In the genomic region with DNA sequence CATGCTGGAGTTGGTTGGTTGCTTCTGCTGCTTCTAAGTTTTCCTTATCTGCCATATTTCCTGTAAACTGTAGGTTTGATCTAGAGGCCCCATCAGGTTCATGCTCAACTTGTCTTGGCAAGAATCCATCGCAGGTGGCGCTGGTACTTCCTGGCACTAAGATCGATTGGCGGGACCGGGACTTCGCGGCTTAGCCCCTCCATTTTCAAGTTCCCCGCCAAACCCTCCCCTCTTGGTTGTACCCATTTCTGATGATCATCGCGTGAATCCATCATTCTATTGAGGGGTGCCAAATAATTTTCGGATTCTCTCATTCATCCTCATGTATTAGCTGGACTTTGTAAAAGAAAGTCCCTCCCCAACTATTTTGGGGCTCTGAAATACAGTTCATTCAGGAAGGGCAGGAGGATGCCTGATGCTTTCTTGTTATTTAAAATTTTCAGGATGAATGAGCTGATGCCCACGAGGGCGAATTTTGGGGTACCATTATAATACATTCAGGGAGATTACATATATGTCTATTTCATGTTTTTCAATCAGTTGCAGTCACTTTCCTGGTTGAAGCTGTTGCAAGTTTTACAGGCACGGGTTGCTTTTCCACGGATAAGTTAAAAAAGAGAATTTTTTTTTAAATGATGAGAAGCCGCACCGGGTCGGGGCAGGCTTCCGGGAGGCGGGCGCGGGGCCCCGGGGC, we compare ENCODE assay signal across 1 cellular context.
TF ChIP-seq lines count a peak whose summit lies in the region.

No MANE protein-coding gene starts in this region.

TF ChIP-seq in A549, 52 proteins besides CTCF, POLR2A, EP300 and RAD21 (continued from another document):
- TF ChIP-seq, protein P1, sequence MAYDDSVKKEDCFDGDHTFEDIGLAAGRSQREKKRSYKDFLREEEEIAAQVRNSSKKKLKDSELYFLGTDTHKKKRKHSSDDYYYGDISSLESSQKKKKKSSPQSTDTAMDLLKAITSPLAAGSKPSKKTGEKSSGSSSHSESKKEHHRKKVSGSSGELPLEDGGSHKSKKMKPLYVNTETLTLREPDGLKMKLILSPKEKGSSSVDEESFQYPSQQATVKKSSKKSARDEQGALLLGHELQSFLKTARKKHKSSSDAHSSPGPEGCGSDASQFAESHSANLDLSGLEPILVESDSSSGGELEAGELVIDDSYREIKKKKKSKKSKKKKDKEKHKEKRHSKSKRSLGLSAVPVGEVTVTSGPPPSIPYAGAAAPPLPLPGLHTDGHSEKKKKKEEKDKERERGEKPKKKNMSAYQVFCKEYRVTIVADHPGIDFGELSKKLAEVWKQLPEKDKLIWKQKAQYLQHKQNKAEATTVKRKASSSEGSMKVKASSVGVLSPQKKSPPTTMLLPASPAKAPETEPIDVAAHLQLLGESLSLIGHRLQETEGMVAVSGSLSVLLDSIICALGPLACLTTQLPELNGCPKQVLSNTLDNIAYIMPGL (CRISPR knock-in tag; IDR thresholded peaks at IDR 0.05; ENCODE audit: borderline replicate concordance), result no peak
- TF ChIP-seq, protein P2, sequence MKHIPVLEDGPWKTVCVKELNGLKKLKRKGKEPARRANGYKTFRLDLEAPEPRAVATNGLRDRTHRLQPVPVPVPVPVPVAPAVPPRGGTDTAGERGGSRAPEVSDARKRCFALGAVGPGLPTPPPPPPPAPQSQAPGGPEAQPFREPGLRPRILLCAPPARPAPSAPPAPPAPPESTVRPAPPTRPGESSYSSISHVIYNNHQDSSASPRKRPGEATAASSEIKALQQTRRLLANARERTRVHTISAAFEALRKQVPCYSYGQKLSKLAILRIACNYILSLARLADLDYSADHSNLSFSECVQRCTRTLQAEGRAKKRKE (CRISPR knock-in tag; IDR thresholded peaks at IDR 0.05; ENCODE audit: low read depth), result no peak
- no peak for TF ChIP-seq HOXB13 (CRISPR knock-in tag; IDR thresholded peaks at IDR 0.05; ENCODE audit: low read depth)
- TF ChIP-seq ESRRA (IDR thresholded peaks at IDR 0.05; ENCODE audit: borderline replicate concordance, low read length), result no peak
- peak; percentile 35; the same call in 1 of the 2 replicates for TF ChIP-seq PHF8 (IDR thresholded peaks at IDR 0.05; ENCODE audit: borderline replicate concordance, low read depth)
- TF ChIP-seq NPAS2 (CRISPR knock-in tag; IDR thresholded peaks at IDR 0.05; ENCODE audit: borderline replicate concordance), result no peak
- peak; percentile 52; the same call in 1 of the 2 replicates for TF ChIP-seq FOSB (CRISPR knock-in tag; IDR thresholded peaks at IDR 0.05)
- TF ChIP-seq CHD2 (IDR thresholded peaks at IDR 0.05; ENCODE audit: low read length, partially characterized antibody), result no peak
- TF ChIP-seq HOXB5 (CRISPR knock-in tag; IDR thresholded peaks at IDR 0.05), result peak; percentile 43; the same call in 1 of the 2 replicates
- TF ChIP-seq FOSL2 (IDR thresholded peaks at IDR 0.05), result no peak
- TF ChIP-seq FOSL2 (CRISPR knock-in tag; IDR thresholded peaks at IDR 0.05), result no peak
- no peak for TF ChIP-seq HEYL (CRISPR knock-in tag; IDR thresholded peaks at IDR 0.05)
- peak in 1 of 2 experiments; percentile 21; a peak in 1 of 5 replicates for TF ChIP-seq JUN (IDR thresholded peaks at IDR 0.05)
- TF ChIP-seq MYC (IDR thresholded peaks at IDR 0.05; ENCODE audit: borderline replicate concordance, low read length), result 0 out of 2 replicates have a peak, but pooled peaks have one; percentile 22
- TF ChIP-seq, protein P3, sequence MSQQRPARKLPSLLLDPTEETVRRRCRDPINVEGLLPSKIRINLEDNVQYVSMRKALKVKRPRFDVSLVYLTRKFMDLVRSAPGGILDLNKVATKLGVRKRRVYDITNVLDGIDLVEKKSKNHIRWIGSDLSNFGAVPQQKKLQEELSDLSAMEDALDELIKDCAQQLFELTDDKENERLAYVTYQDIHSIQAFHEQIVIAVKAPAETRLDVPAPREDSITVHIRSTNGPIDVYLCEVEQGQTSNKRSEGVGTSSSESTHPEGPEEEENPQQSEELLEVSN (IDR thresholded peaks at IDR 0.05; ENCODE audit: borderline replicate concordance, low read depth), result peak; percentile 98
- TF ChIP-seq, protein P4, sequence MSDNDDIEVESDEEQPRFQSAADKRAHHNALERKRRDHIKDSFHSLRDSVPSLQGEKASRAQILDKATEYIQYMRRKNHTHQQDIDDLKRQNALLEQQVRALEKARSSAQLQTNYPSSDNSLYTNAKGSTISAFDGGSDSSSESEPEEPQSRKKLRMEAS (IDR thresholded peaks at IDR 0.05), result peak; percentile 94
- TF ChIP-seq CBX2 (IDR thresholded peaks at IDR 0.05; ENCODE audit: borderline replicate concordance, low read depth), result no peak
